In genomic region chr17:28938552-28938951, GRCh38 we compare ENCODE assay signal across 10 cellular contexts. TPM values are rescaled to one million over a fixed set of nuclear protein-coding genes. Genes with fewer than 3 reads are reported as not detected.
DNase-seq lines count a peak whose midpoint lies in the region; ATAC-seq, FAIRE-seq and TF ChIP-seq lines count a peak whose summit lies in the region.
"Had no signal": no experiment of that assay in that cellular context is flagged by ENCODE, and none has a peak within 500 bp of the region (broad histone marks: within the 10 kb centered on the region; RNA-seq: fewer than 3 reads in every experiment).

No MANE protein-coding gene starts in this region.

- POLR2A ChIA-PET in MCF 10A (lab: Yijun Ruan, JAX): interaction anchor here (0.8 to 8.8 kb wide), 6 partner anchors 10 to 596 kb away, joined by 3 to 130 read pairs (median 8); partner anchors contain the start of gene PHF12

- ATAC-seq in right lobe of liver (peak; percentile 10 to 66 (median 54)), upper lobe of left lung (ENCODE audit: low FRiP score in 2 of 2) (no peak), HG02759 (IDR thresholded peaks at IDR 0.05; ENCODE audit: unreplicated experiment) (no peak)

- TF ChIP-seq POLR2A in right lobe of liver (IDR thresholded peaks at IDR 0.05) (no peak), upper lobe of left lung (IDR thresholded peaks at IDR 0.05) (no peak)

- TF ChIP-seq EP300 in upper lobe of left lung (IDR thresholded peaks at IDR 0.05): no peak

- H3K27me3 ChIP-seq in mammary epithelial cell (ENCODE audit: insufficient read depth, low read length) (no peaks in the 10 kb centered on the region), right lobe of liver (no peaks in the 10 kb centered on the region), upper lobe of left lung (no peaks in the 10 kb centered on the region)

- CTCF ChIA-PET in MCF 10A (lab: Yijun Ruan, JAX): no interaction called here
- CTCF ChIA-PET in mammary epithelial cell (lab: Charles Lee; ENCODE audit: low non-redundant PET): no interaction called here

- H3K79me2 ChIP-seq in mammary epithelial cell (ENCODE audit: insufficient read depth, low read length): peaks cover 97% of the 10 kb centered on the region

- H3K4me3 Mint-ChIP-seq in MCF 10A (ENCODE audit: unreplicated experiment): no peak overlapping the region

- peaks cover 16% of the 10 kb centered on the region for H3K4me1 ChIP-seq in mammary epithelial cell (ENCODE audit: insufficient read depth, low read length)
- H3K4me1 ChIP-seq in right lobe of liver: peaks cover 0 to 58% (median 26%) of the 10 kb centered on the region in 4 donors
- H3K4me1 ChIP-seq in upper lobe of left lung: peaks cover 52 to 65% (median 61%) of the 10 kb centered on the region in 4 donors

- H3K36me3 Mint-ChIP-seq in MCF 10A (ENCODE audit: insufficient read depth, unreplicated experiment): peaks cover 35% of the 10 kb centered on the region

- H3K4me1 Mint-ChIP-seq in MCF 10A (ENCODE audit: insufficient read depth, unreplicated experiment): peaks cover 16% of the 10 kb centered on the region

- intact Hi-C loops in MCF 10A (cut with micrococcal nuclease): no loop called here
- intact Hi-C loops in mammary epithelial cell (cut with micrococcal nuclease): no loop called here
- intact Hi-C loops in right lobe of liver (cut with DNase I): no loop called here

- H2AFZ ChIP-seq in mammary epithelial cell (ENCODE audit: low read depth, low read length): no peak overlapping the region

- FAIRE-seq in GM19239 (lab: Jason Lieb, UNC): no peak
- FAIRE-seq: kidney had no signal

- H3K36me3 ChIP-seq in mammary epithelial cell (ENCODE audit: insufficient read depth, low read length) (peaks cover 7% of the 10 kb centered on the region), right lobe of liver (peaks cover 0 to 8% (median 0%) of the 10 kb centered on the region in 4 donors), upper lobe of left lung (peaks cover 0 to 7% (median 1%) of the 10 kb centered on the region in 4 donors)

- BruUV-seq in MCF 10A (replicated peaks; lab: Mats Ljungman, UMichigan): no TSS peak
- no TSS peak for BruUV-seq in mammary epithelial cell (replicated peaks; lab: Mats Ljungman, UMichigan)

- H3K9ac ChIP-seq in mammary epithelial cell (ENCODE audit: insufficient read depth, low read length): no peak overlapping the region

- no peak overlapping the region for H3K4me3 ChIP-seq in mammary epithelial cell (replicated peaks in 1 of 3; ENCODE audit: insufficient read depth in 1 of 3, low read depth in 2 of 3, low read length in 3 of 3)
- H3K4me3 ChIP-seq in right lobe of liver: no peak overlapping the region
- no peak overlapping the region for H3K4me3 ChIP-seq in upper lobe of left lung

- H4K20me1 ChIP-seq in mammary epithelial cell (ENCODE audit: insufficient read depth, low read length): peaks cover 2% of the 10 kb centered on the region

- H3K27ac ChIP-seq in mammary epithelial cell (ENCODE audit: insufficient read depth, low read depth, low read length) (no peak overlapping the region), caudate nucleus (ENCODE audit: low read depth, low read length) (peak overlapping the region; percentile 95), right lobe of liver (peak overlapping the region in 1 of 3 donors; percentile 67), upper lobe of left lung (peak overlapping the region; percentile 46 to 72 (median 60))

- H3K9me3 ChIP-seq in mammary epithelial cell (replicated peaks; ENCODE audit: insufficient read depth, low read length): no peaks in the 10 kb centered on the region
- H3K9me3 ChIP-seq in right lobe of liver: no peaks in the 10 kb centered on the region
- H3K9me3 ChIP-seq in upper lobe of left lung: no peaks in the 10 kb centered on the region

- DNase-seq in MCF 10A (ENCODE audit: unreplicated experiment) (no peak), mammary epithelial cell (no peak), caudate nucleus (lab: John Stamatoyannopoulos, UW) (peak in 17 of 61 donors; percentile 7 to 42 (median 16)), right lobe of liver (peak in 1 of 3 donors; percentile 60), upper lobe of left lung (no peak), GM19239 (ENCODE audit: insufficient read length, low spot score) (no peak), NCI-H2171 (lab: John Stamatoyannopoulos, UW) (no peak)
- DNase-seq: foreskin melanocyte, kidney had no signal

- no peak for TF ChIP-seq CTCF in MCF 10A (IDR thresholded peaks at IDR 0.05; ENCODE audit: unreplicated experiment)
- no peak for TF ChIP-seq CTCF in mammary epithelial cell (conservative IDR thresholded peaks at IDR 0.05 in 1 of 2, IDR thresholded peaks at IDR 0.05 in 1 of 2; ENCODE audit: extremely low read depth in 1 of 2, insufficient read depth in 1 of 2, low read depth in 1 of 2, low read length in 2 of 2)
- TF ChIP-seq CTCF in right lobe of liver (IDR thresholded peaks at IDR 0.05): no peak
- TF ChIP-seq CTCF in upper lobe of left lung (IDR thresholded peaks at IDR 0.05): no peak

- dilution Hi-C loops in mammary epithelial cell (cut with HindIII; ENCODE audit: low sequenced_read_pairs): no loop called here

- H3K4me2 ChIP-seq in mammary epithelial cell (ENCODE audit: insufficient read depth, low read depth, low read length): no peak overlapping the region

- H3K9me3 Mint-ChIP-seq in MCF 10A (ENCODE audit: unreplicated experiment): no peaks in the 10 kb centered on the region

- peak overlapping the region; percentile 71 for H3K27ac Mint-ChIP-seq in MCF 10A (ENCODE audit: low read depth, unreplicated experiment)

- in situ Hi-C loops in mammary epithelial cell (cut with MboI; ENCODE audit: low sequenced_read_pairs in 2 of 2): no loop called here

- no peaks in the 10 kb centered on the region for H3K27me3 Mint-ChIP-seq in MCF 10A (ENCODE audit: insufficient read depth, unreplicated experiment)

RNA-seq across cellular contexts. Expression of gene PHF12, which starts 12.8 kb away (rescaled TPM):
- total RNA-seq in MCF 10A (2022) (37.6 and 38.2 TPM in 2 replicates), mammary epithelial cell (10 to 100 TPM; 22.7 to 31.1 TPM), right lobe of liver (10 to 100 TPM; 13.0 to 33.1 (median 17.4) TPM), upper lobe of left lung (100 to 1,000 TPM in 1 of 6 donors, 10 to 100 TPM in 5; 38.8 to 103 (median 62.7) TPM)
- 17.8 TPM for polyA plus RNA-seq in mammary epithelial cell
- 60.6 TPM for polyA minus RNA-seq in mammary epithelial cell

RNA-seq across cellular contexts. Expression of gene DHRS13, which starts 35.7 kb away (rescaled TPM):
- 9.1 and 9.5 TPM in 2 replicates for total RNA-seq in MCF 10A (2022)
- 1 to 10 TPM; 2.3 to 7.3 TPM for total RNA-seq in mammary epithelial cell
- polyA plus RNA-seq in mammary epithelial cell: 7.9 TPM
- polyA minus RNA-seq in mammary epithelial cell: 6.2 TPM
- total RNA-seq in right lobe of liver: 10 to 100 TPM in 3 of 6 experiments, 1 to 10 TPM in 3; 3.4 to 27.4 (median 8.8) TPM
- total RNA-seq in upper lobe of left lung: 10 to 100 TPM in 5 of 6 donors, 1 to 10 TPM in 1; 2.1 to 21.8 (median 15.0) TPM

RNA-seq across cellular contexts. Expression of gene FLOT2, which starts 41.0 kb away (rescaled TPM):
- total RNA-seq in MCF 10A (2022): 98.5 and 126 TPM in 2 replicates
- total RNA-seq in mammary epithelial cell: 100 to 1,000 TPM in 1 of 2 donors, 10 to 100 TPM in 1; 80.2 to 129 TPM
- 105 TPM for polyA plus RNA-seq in mammary epithelial cell
- polyA minus RNA-seq in mammary epithelial cell: 226 TPM
- total RNA-seq in right lobe of liver: 100 to 1,000 TPM in 1 of 6 experiments, 10 to 100 TPM in 5; 64.9 to 131 (median 82.8) TPM
- 100 to 1,000 TPM in 2 of 6 donors, 10 to 100 TPM in 4; 75.4 to 211 (median 85.8) TPM for total RNA-seq in upper lobe of left lung

Comparison
In these comparisons a context has a peak if more than half of its experiments do, and no peak if none do; other contexts are left out.
1. ATAC-seq: peak in right lobe of liver (4 of 4); none in upper lobe of left lung (0 of 2) and HG02759 (single experiment).